In the genomic region with DNA sequence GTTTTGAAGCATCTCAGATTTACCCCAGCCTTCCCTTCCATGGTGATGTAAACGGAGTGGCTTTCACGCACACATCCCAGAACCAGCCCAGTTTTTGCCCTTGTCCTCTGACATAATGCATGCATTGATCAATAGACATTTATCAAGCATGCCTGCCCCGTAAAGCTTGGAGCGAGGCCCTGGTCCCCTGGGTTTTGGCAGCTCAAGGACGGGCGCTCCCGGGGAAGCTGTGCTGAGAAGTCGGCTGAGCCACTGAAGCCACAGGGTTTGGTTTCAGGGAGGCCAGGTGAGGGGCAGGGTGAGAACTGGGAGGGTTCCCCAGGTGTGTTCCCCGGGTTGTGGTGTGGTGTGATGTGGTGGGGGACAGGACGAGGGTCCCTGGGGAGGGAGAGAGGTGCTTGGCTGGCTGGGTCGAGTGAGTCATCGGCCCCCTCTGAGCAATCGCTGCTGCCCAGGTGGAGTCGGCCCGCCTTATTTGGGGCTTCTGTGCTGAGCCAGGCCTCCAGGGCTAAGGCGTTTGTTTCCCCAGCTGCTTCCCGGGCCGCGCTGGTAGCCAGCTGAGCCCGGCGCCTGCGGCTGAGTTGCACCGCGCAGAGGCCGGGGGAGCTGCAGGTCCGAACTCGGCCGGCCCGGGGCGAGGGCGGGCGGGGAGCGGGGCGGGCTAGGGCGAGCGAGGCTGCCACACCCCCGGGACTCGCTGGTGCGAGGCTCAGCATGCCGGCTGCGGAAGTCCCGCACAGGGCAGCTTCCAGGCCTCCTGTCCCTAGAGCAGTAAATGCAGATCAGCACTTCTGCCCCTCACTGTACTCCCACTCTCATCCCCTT, we compare ENCODE assay signal across 8 cellular contexts. TPM values are rescaled to one million over a fixed set of nuclear protein-coding genes. Genes with fewer than 3 reads are reported as not detected.
DNase-seq lines count a peak whose midpoint lies in the region; ATAC-seq and TF ChIP-seq lines count a peak whose summit lies in the region.

No MANE protein-coding gene starts in this region.

- H3K36me3 ChIP-seq in uterus = no peaks in the 10 kb centered on the region

- peak overlapping the region in 1 of 2 donors; percentile 27 for H3K4me3 ChIP-seq in uterus

- H3K4me3 Mint-ChIP-seq in HFFc6 = peak overlapping the region; percentile 62
- H3K4me3 Mint-ChIP-seq in activated T-cell treated with anti-CD3 and anti-CD28 coated beads, Interleukin-2, amount 50 U/mL, for 24 hours = peak overlapping the region; percentile 70

- TF ChIP-seq POLR2A in uterus (IDR thresholded peaks at IDR 0.05) = no peak

- peaks cover 1% of the 10 kb centered on the region for H3K27me3 Mint-ChIP-seq in HFFc6 (ENCODE audit: insufficient read depth)
- H3K27me3 Mint-ChIP-seq in activated T-cell treated with anti-CD3 and anti-CD28 coated beads, Interleukin-2, amount 50 U/mL, for 24 hours = no peaks in the 10 kb centered on the region

- H3K4me1 ChIP-seq in uterus = peaks cover 0 to 4% of the 10 kb centered on the region in 2 donors

- peaks cover 73% of the 10 kb centered on the region for H3K4me1 Mint-ChIP-seq in HFFc6 (ENCODE audit: low read depth)
- H3K4me1 Mint-ChIP-seq in activated T-cell treated with anti-CD3 and anti-CD28 coated beads, Interleukin-2, amount 50 U/mL, for 24 hours (ENCODE audit: low read depth) = peaks cover 74% of the 10 kb centered on the region

- H3K36me3 Mint-ChIP-seq in HFFc6 (ENCODE audit: low read depth) = peaks cover 32% of the 10 kb centered on the region
- peaks cover 3% of the 10 kb centered on the region for H3K36me3 Mint-ChIP-seq in activated T-cell treated with anti-CD3 and anti-CD28 coated beads, Interleukin-2, amount 50 U/mL, for 24 hours (ENCODE audit: low read depth)

- peak overlapping the region; percentile 80 to 98 for H3K27ac ChIP-seq in uterus

- DNase-seq in ELR (ENCODE audit: low read depth) = peak; percentile 72
- DNase-seq in HFFc6 = no peak
- peak; percentile 69 for DNase-seq in NCI-H2171 (lab: John Stamatoyannopoulos, UW)
- peak; percentile 77 for DNase-seq in activated T-cell treated with anti-CD3 and anti-CD28 coated beads, Interleukin-2, amount 50 U/mL, for 24 hours
- no peak for DNase-seq in omental fat pad (ENCODE audit: low spot score)
- peak; percentile 53 to 71 for DNase-seq in uterus
- DNase-seq in foreskin melanocyte = no peak

- ATAC-seq in esophagus mucosa = peak; percentile 97
- ATAC-seq in omental fat pad (ENCODE audit: low FRiP score) = peak; percentile 75

- intact Hi-C loops in uterus (cut with DNase I; ENCODE audit: low total_unique reads) = no loop called here

- H3K27me3 ChIP-seq in uterus = no peaks in the 10 kb centered on the region

- TF ChIP-seq CTCF in HFFc6 (IDR thresholded peaks at IDR 0.05) (no peak), omental fat pad (IDR thresholded peaks at IDR 0.05) (no peak), uterus (IDR thresholded peaks at IDR 0.05) (no peak)

- H3K9me3 Mint-ChIP-seq in HFFc6 = no peaks in the 10 kb centered on the region
- no peaks in the 10 kb centered on the region for H3K9me3 Mint-ChIP-seq in activated T-cell treated with anti-CD3 and anti-CD28 coated beads, Interleukin-2, amount 50 U/mL, for 24 hours

- H3K27ac Mint-ChIP-seq in HFFc6 = peak overlapping the region; percentile 71
- H3K27ac Mint-ChIP-seq in activated T-cell treated with anti-CD3 and anti-CD28 coated beads, Interleukin-2, amount 50 U/mL, for 24 hours = peak overlapping the region; percentile 96

- H3K9me3 ChIP-seq in uterus = no peaks in the 10 kb centered on the region

RNA-seq across cellular contexts. Expression of gene ATP2B4, which starts 23.6 kb away (rescaled TPM):
- total RNA-seq in HFFc6 (2021; fragmentation: NEBNext Ultra II Directional; extraction: Animal tissue kit (Norgen Biotek cat#: 25700)) = 100 to 1,000 TPM; 199 to 243 (median 221) TPM
- total RNA-seq in esophagus mucosa = 28.3 TPM
- 100 to 1,000 TPM in 3 of 4 donors, 10 to 100 TPM in 1; 90.4 to 212 (median 146) TPM for total RNA-seq in omental fat pad
- total RNA-seq in uterus = 100 to 1,000 TPM in 3 of 4 donors, 10 to 100 TPM in 1; 82.6 to 464 (median 215) TPM

Comparison
In these comparisons a context has a peak if more than half of its experiments do, and no peak if none do; other contexts are left out.
1. DNase-seq: peak in ELR (single experiment), NCI-H2171 (single experiment), activated T-cell treated with anti-CD3 and anti-CD28 coated beads, Interleukin-2, amount 50 U/mL, for 24 hours (single experiment) and uterus (2 of 2); none in HFFc6 (single experiment), omental fat pad (single experiment) and foreskin melanocyte (single experiment).